Comparison of ENCODE assay signal across 8 cellular contexts in the genomic region with DNA sequence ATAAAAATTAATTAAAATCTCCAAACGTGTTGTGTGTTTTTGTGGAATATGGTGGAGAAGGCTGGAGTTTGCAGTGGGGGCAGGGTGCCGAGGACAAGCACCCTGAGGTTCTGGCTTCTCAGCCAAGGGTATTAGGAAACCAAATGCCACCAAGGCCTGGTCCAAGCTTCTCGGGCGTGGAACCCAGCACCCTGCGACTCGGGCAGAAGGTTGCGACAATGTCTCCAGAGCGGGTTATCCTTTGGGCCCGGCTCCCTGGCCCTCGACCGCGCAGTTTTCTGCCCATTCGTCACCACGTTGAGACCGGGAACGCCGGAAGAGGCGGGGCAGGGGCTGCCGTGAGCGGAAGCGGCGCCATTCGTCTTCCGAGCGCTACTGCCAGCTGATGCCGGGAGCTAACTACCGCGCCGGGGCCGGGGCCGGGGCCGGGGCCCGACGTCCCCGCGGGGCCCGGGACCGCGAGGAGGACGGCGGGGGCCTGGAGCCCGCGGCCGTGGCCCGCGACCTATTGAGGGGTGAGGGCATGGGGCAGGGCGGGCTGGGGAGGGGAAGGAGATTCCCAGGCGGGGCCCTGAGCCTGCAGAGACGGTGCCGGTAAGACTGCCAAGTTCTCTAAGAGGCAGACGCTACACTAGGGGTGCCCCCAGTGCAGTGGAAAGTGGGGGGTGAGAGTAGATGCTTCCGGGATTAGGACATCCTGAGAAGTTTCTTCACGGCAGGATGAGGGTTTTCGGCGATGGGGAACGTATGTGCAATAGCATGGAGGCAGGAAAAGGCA. TPM values are rescaled to one million over a fixed set of nuclear protein-coding genes. Genes with fewer than 3 reads are reported as not detected.
DNase-seq lines count a peak whose midpoint lies in the region; ATAC-seq and TF ChIP-seq lines count a peak whose summit lies in the region.

A gene with protein sequence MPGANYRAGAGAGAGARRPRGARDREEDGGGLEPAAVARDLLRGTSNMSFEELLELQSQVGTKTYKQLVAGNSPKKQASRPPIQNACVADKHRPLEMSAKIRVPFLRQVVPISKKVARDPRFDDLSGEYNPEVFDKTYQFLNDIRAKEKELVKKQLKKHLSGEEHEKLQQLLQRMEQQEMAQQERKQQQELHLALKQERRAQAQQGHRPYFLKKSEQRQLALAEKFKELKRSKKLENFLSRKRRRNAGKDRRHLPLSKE (plus strand): TSS at position 354 of the 778 bp plus-strand sequence. CDS start 32 bp downstream, at position 386.

- peak; percentile 59 for ATAC-seq in HG03135 (IDR thresholded peaks at IDR 0.05; ENCODE audit: unreplicated experiment)

- no peak for TF ChIP-seq CTCF in liver (IDR thresholded peaks at IDR 0.05; ENCODE audit: low read depth, low read length, missing input control)

- peak within 1 kb of the TSS; percentile 48 to 53 for H3K9ac ChIP-seq in liver (ENCODE audit: low read depth in 1 of 2, low read length in 2 of 2)

- H3K27ac ChIP-seq in liver (ENCODE audit: low read depth in 1 of 2, low read length in 2 of 2), result peak within 1 kb of the TSS; percentile 86 to 95

- peak within 1 kb of the TSS; percentile 92 to 100 (median 94) for H3K4me3 ChIP-seq in liver (ENCODE audit: low read depth in 1 of 3, low read length in 3 of 3)

- DNase-seq in NCI-H1436 (lab: John Stamatoyannopoulos, UW) (peak; percentile 52), NCI-H1436 treated with DMSO at 0.1 percent for 48 hours (lab: John Stamatoyannopoulos, UW) (no peak), NCI-H524 treated with DMSO at 0.1 percent for 48 hours (lab: John Stamatoyannopoulos, UW) (peak; percentile 9), dermis microvascular lymphatic vessel endothelial cell (ENCODE audit: low read depth in 2 of 2) (peak; percentile 30 to 70)
- peak; percentile 47 to 65 for DNase-seq in activated CD4-positive, alpha-beta T cell treated with anti-CD3 and anti-CD28 coated beads, Interleukin-2, amount 50 U/mL, for 24 hours (ENCODE audit: low read depth in 1 of 2, low spot score in 1 of 2)
- peak; percentile 80 for DNase-seq in stimulated activated CD4-positive, alpha-beta T cell treated with anti-CD3 and anti-CD28 coated beads, Interleukin-4, amount 100 ng/mL, for 1 hour

- no peaks in the 10 kb centered on the region for H3K9me3 ChIP-seq in liver (ENCODE audit: control insufficient read depth in 4 of 4, low read length in 3 of 4)

- TF ChIP-seq RAD21 in liver (IDR thresholded peaks at IDR 0.05), result no peak

- no peaks in the 10 kb centered on the region for H3K27me3 ChIP-seq in liver (ENCODE audit: control insufficient read depth in 4 of 4, insufficient read depth in 4 of 4, low read length in 3 of 4)

- WGBS in liver, result 1% methylated on average over 56 of the region's 56 CpGs

- peaks cover 2 to 13% (median 11%) of the 10 kb centered on the region in 4 donors for H3K4me1 ChIP-seq in liver (ENCODE audit: control insufficient read depth in 4 of 4, insufficient read depth in 4 of 4, low read length in 3 of 4)

- peaks cover 0 to 41% (median 24%) of the 10 kb centered on the region in 4 donors for H3K36me3 ChIP-seq in liver (ENCODE audit: control insufficient read depth in 4 of 4, insufficient read depth in 3 of 4, low read depth in 1 of 4, low read length in 3 of 4)

TF ChIP-seq in liver, 16 proteins besides CTCF, POLR2A, EP300 and RAD21:
- TF ChIP-seq HNF4G (IDR thresholded peaks at IDR 0.05), result no peak
- TF ChIP-seq JUND (IDR thresholded peaks at IDR 0.05), result no peak
- TF ChIP-seq, protein P1, sequence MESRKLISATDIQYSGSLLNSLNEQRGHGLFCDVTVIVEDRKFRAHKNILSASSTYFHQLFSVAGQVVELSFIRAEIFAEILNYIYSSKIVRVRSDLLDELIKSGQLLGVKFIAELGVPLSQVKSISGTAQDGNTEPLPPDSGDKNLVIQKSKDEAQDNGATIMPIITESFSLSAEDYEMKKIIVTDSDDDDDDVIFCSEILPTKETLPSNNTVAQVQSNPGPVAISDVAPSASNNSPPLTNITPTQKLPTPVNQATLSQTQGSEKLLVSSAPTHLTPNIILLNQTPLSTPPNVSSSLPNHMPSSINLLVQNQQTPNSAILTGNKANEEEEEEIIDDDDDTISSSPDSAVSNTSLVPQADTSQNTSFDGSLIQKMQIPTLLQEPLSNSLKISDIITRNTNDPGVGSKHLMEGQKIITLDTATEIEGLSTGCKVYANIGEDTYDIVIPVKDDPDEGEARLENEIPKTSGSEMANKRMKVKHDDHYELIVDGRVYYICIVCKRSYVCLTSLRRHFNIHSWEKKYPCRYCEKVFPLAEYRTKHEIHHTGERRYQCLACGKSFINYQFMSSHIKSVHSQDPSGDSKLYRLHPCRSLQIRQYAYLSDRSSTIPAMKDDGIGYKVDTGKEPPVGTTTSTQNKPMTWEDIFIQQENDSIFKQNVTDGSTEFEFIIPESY (IDR thresholded peaks at IDR 0.05), result no peak
- TF ChIP-seq, protein P2, sequence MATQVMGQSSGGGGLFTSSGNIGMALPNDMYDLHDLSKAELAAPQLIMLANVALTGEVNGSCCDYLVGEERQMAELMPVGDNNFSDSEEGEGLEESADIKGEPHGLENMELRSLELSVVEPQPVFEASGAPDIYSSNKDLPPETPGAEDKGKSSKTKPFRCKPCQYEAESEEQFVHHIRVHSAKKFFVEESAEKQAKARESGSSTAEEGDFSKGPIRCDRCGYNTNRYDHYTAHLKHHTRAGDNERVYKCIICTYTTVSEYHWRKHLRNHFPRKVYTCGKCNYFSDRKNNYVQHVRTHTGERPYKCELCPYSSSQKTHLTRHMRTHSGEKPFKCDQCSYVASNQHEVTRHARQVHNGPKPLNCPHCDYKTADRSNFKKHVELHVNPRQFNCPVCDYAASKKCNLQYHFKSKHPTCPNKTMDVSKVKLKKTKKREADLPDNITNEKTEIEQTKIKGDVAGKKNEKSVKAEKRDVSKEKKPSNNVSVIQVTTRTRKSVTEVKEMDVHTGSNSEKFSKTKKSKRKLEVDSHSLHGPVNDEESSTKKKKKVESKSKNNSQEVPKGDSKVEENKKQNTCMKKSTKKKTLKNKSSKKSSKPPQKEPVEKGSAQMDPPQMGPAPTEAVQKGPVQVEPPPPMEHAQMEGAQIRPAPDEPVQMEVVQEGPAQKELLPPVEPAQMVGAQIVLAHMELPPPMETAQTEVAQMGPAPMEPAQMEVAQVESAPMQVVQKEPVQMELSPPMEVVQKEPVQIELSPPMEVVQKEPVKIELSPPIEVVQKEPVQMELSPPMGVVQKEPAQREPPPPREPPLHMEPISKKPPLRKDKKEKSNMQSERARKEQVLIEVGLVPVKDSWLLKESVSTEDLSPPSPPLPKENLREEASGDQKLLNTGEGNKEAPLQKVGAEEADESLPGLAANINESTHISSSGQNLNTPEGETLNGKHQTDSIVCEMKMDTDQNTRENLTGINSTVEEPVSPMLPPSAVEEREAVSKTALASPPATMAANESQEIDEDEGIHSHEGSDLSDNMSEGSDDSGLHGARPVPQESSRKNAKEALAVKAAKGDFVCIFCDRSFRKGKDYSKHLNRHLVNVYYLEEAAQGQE (IDR thresholded peaks at IDR 0.05), result no peak
- no peak for TF ChIP-seq FOXA2 (IDR thresholded peaks at IDR 0.05)
- TF ChIP-seq, protein P3, sequence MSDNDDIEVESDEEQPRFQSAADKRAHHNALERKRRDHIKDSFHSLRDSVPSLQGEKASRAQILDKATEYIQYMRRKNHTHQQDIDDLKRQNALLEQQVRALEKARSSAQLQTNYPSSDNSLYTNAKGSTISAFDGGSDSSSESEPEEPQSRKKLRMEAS (IDR thresholded peaks at IDR 0.05), result no peak
- peak; percentile 9 for TF ChIP-seq SP1 (IDR thresholded peaks at IDR 0.05)
- peak in 1 of 2 donors; percentile 12 for TF ChIP-seq RXRA (IDR thresholded peaks at IDR 0.05)
- TF ChIP-seq TAF1 (conservative IDR thresholded peaks at IDR 0.05), result no peak
- peak; percentile 67 to 89 for TF ChIP-seq GABPA (IDR thresholded peaks at IDR 0.05 in 1 of 2, conservative IDR thresholded peaks at IDR 0.05 in 1 of 2)
- TF ChIP-seq HNF4A (conservative IDR thresholded peaks at IDR 0.05), result no peak
- no peak for TF ChIP-seq FOXA1 (IDR thresholded peaks at IDR 0.05)
- no peak for TF ChIP-seq NR2F2 (IDR thresholded peaks at IDR 0.05)
- peak; percentile 87 for TF ChIP-seq YY1 (IDR thresholded peaks at IDR 0.05)
- no peak for TF ChIP-seq EGR1 (IDR thresholded peaks at IDR 0.05; ENCODE audit: low read depth in 2 of 2)

RNA-seq across cellular contexts. Expression of the gene that starts here (rescaled TPM):
- 72.3 and 84.3 TPM in 2 replicates for total RNA-seq in dermis microvascular lymphatic vessel endothelial cell
- 10 to 100 TPM; 23.4 to 33.4 TPM for total RNA-seq in liver
- polyA plus RNA-seq in liver, result 10 to 100 TPM; 26.0 to 26.4 TPM
